ENCODE assay signal across 30 cellular contexts in genomic region chr2:240884745-240885144, GRCh38. TPM values are rescaled to one million over a fixed set of nuclear protein-coding genes. Genes with fewer than 3 reads are reported as not detected.
"Had no signal": no experiment of that assay in that cellular context is flagged by ENCODE, and none has a peak within 500 bp of the region (broad histone marks: within the 10 kb centered on the region; RNA-seq: fewer than 3 reads in every experiment).

No MANE protein-coding gene starts in this region.

- ATAC-seq: stimulated activated effector memory CD8-positive, alpha-beta T cell treated with anti-CD3 and anti-CD28 coated beads, Interleukin-12 subunit alpha, Interleukin-12 subunit beta, amount 100 ng/mL, for 72 hours; stimulated activated memory B cell treated with anti-CD40 and anti-IgM and Interleukin-4, amounts not matched to agents 10 μg/mL and 1 μg/mL and 100 μg/mL, for 72 hours; stimulated activated naive B cell treated with anti-CD40 and anti-IgM and Interleukin-4, amounts not matched to agents 10 μg/mL and 1 μg/mL and 100 μg/mL, for 72 hours; stimulated activated naive CD8-positive, alpha-beta T cell treated with anti-CD3 and anti-CD28 coated beads, Interleukin-15, amount 100 ng/mL, for 72 hours; stimulated activated naive CD8-positive, alpha-beta T cell treated with anti-CD3 and anti-CD28 coated beads, Interleukin-15, Interleukin-2, amounts not matched to agents 100 U/mL and 50 U/mL, for 24 hours; upper lobe of right lung had no signal

- FAIRE-seq: urothelium cell line had no signal

- H3K36me3 ChIP-seq: stomach, suprapubic skin, thoracic aorta, thyroid gland, tibial artery, tibial nerve, transverse colon, upper lobe of left lung, upper lobe of right lung, uterus, vagina had no signal

- DNase-seq: stimulated activated CD4-positive, alpha-beta T cell treated with anti-CD3 and anti-CD28 coated beads, Interleukin-2, amount 100 ng/mL, for 48 hours; stimulated activated CD4-positive, alpha-beta T cell treated with anti-CD3 and anti-CD28 coated beads, Interleukin-4, amount 100 ng/mL, for 1 hour; stimulated activated CD4-positive, alpha-beta T cell treated with anti-CD3 and anti-CD28 coated beads, Interleukin-4, amount 100 ng/mL, for 24 hours; stimulated activated CD4-positive, alpha-beta T cell treated with anti-CD3 and anti-CD28 coated beads, Interleukin-4, amount 100 ng/mL, for 4 hours; stimulated activated CD8-positive, alpha-beta memory T cell treated with anti-CD3 and anti-CD28 coated beads, Interleukin-4, amount 100 ng/mL, for 48 hours; stimulated activated naive B cell treated with anti-CD40 and anti-IgM and Interleukin-4, amounts not matched to agents 10 μg/mL and 1 μg/mL and 100 μg/mL, for 72 hours; stimulated activated naive CD4-positive, alpha-beta T cell; stimulated activated naive CD4-positive, alpha-beta T cell treated with Interleukin-2 at 50 U/mL for 16 hours; stimulated activated naive CD8-positive, alpha-beta T cell treated with anti-CD3 and anti-CD28 coated beads, Interleukin-15, amount 100 ng/mL, for 72 hours; stimulated activated naive CD8-positive, alpha-beta T cell treated with anti-CD3 and anti-CD28 coated beads, Interleukin-15, Interleukin-2, amounts not matched to agents 100 U/mL and 50 U/mL, for 24 hours; stomach; substantia nigra; testis; thyroid gland; tibial artery; transverse colon; trophoblast cell; upper lobe of left lung; uterus had no signal

- H3K9me3 ChIP-seq: stomach, suprapubic skin, testis, thoracic aorta, thyroid gland, tibial artery, tibial nerve, transverse colon, upper lobe of left lung, upper lobe of right lung, uterus, vagina had no signal

- H3K27ac ChIP-seq: stomach, suprapubic skin, testis, thoracic aorta, thyroid gland, tibial artery, tibial nerve, transverse colon, upper lobe of left lung, upper lobe of right lung, uterus, vagina had no signal

- H3K4me1 ChIP-seq: stomach, suprapubic skin, testis, thyroid gland, tibial artery, tibial nerve, upper lobe of left lung, upper lobe of right lung, uterus, vagina had no signal

- H3K27me3 ChIP-seq: stomach, suprapubic skin, testis, thyroid gland, tibial nerve, transverse colon, upper lobe of left lung, upper lobe of right lung, uterus, vagina had no signal

- H3K4me3 ChIP-seq: stomach, suprapubic skin, testis, thoracic aorta, thyroid gland, tibial artery, tibial nerve, transverse colon, upper lobe of left lung, upper lobe of right lung, uterus, vagina had no signal

RNA-seq across cellular contexts. Expression of gene MAB21L4, which starts 11.2 kb away (rescaled TPM):
- total RNA-seq: subcutaneous adipose tissue, temporal lobe, testis, thoracic aorta, tibial nerve had no signal

RNA-seq across cellular contexts. Expression of gene AGXT, which starts 16.1 kb away (rescaled TPM):
- total RNA-seq: stomach, temporal lobe, thoracic aorta, thyroid gland, upper lobe of right lung, urinary bladder, uterus, vagina had no signal
- polyA plus RNA-seq: stomach had no signal

RNA-seq across cellular contexts. Expression of gene CROCC2, which starts 21.4 kb away (rescaled TPM):
- total RNA-seq: subcutaneous adipose tissue, suprapubic skin, temporal lobe, thoracic aorta, thyroid gland, transverse colon, urinary bladder had no signal
